29 cellular contexts compared by ENCODE assay signal in genomic region chr6:114874384-114874783, GRCh38.
"Had no signal": no experiment of that assay in that cellular context is flagged by ENCODE, and none has a peak within 500 bp of the region (broad histone marks: within the 10 kb centered on the region; RNA-seq: fewer than 3 reads in every experiment).

No MANE protein-coding gene starts in this region.

- FAIRE-seq: urothelium cell line had no signal

- DNase-seq: stimulated activated CD4-positive, alpha-beta T cell treated with anti-CD3 and anti-CD28 coated beads, Interleukin-2, amount 100 ng/mL, for 48 hours; stimulated activated CD4-positive, alpha-beta T cell treated with anti-CD3 and anti-CD28 coated beads, Interleukin-4, amount 100 ng/mL, for 1 hour; stimulated activated CD4-positive, alpha-beta T cell treated with anti-CD3 and anti-CD28 coated beads, Interleukin-4, amount 100 ng/mL, for 24 hours; stimulated activated CD4-positive, alpha-beta T cell treated with anti-CD3 and anti-CD28 coated beads, Interleukin-4, amount 100 ng/mL, for 4 hours; stimulated activated CD8-positive, alpha-beta memory T cell treated with anti-CD3 and anti-CD28 coated beads, Interleukin-4, amount 100 ng/mL, for 48 hours; stimulated activated naive B cell treated with anti-CD40 and anti-IgM and Interleukin-4, amounts not matched to agents 10 μg/mL and 1 μg/mL and 100 μg/mL, for 72 hours; stimulated activated naive CD4-positive, alpha-beta T cell; stimulated activated naive CD4-positive, alpha-beta T cell treated with Interleukin-2 at 50 U/mL for 16 hours; stimulated activated naive CD8-positive, alpha-beta T cell treated with anti-CD3 and anti-CD28 coated beads, Interleukin-15, amount 100 ng/mL, for 72 hours; stimulated activated naive CD8-positive, alpha-beta T cell treated with anti-CD3 and anti-CD28 coated beads, Interleukin-15, Interleukin-2, amounts not matched to agents 100 U/mL and 50 U/mL, for 24 hours; stomach; substantia nigra; testis; thyroid gland; tibial artery; transverse colon; trophoblast cell; upper lobe of left lung; upper lobe of right lung; uterus had no signal

- H3K27ac ChIP-seq: stomach, suprapubic skin, testis, thoracic aorta, thyroid gland, tibial artery, tibial nerve, transverse colon, upper lobe of left lung, upper lobe of right lung, uterus, vagina had no signal

- H3K27me3 ChIP-seq: stomach, suprapubic skin, testis, thyroid gland, tibial artery, tibial nerve, transverse colon, upper lobe of left lung, upper lobe of right lung, uterus, vagina had no signal

- H3K9me3 Mint-ChIP-seq: stimulated activated naive CD8-positive, alpha-beta T cell treated with anti-CD3 and anti-CD28 coated beads, Interleukin-15, Interleukin-2, amounts not matched to agents 100 ng/mL and 50 ng/mL, for 24 hours; type B pancreatic cell had no signal

- H3K4me1 Mint-ChIP-seq: stimulated activated effector memory CD8-positive, alpha-beta T cell treated with anti-CD3 and anti-CD28 coated beads, Interleukin-12 subunit alpha, Interleukin-12 subunit beta, amount 100 ng/mL, for 72 hours; stimulated activated memory B cell treated with anti-CD40 and anti-IgM and Interleukin-4, amounts not matched to agents 10 μg/mL and 1 μg/mL and 100 μg/mL, for 72 hours; stimulated activated naive B cell treated with anti-CD40 and anti-IgM and Interleukin-4, amounts not matched to agents 10 μg/mL and 1 μg/mL and 100 μg/mL, for 72 hours; stimulated activated naive CD8-positive, alpha-beta T cell treated with anti-CD3 and anti-CD28 coated beads, Interleukin-15, amount 100 ng/mL, for 72 hours had no signal

- H3K27me3 Mint-ChIP-seq: stimulated activated memory B cell treated with anti-CD40 and anti-IgM and Interleukin-4, amounts not matched to agents 10 μg/mL and 1 μg/mL and 100 μg/mL, for 72 hours; stimulated activated naive B cell treated with anti-CD40 and anti-IgM and Interleukin-4, amounts not matched to agents 10 μg/mL and 1 μg/mL and 100 μg/mL, for 72 hours; stimulated activated naive CD8-positive, alpha-beta T cell treated with anti-CD3 and anti-CD28 coated beads, Interleukin-15, amount 100 ng/mL, for 72 hours; stimulated activated naive CD8-positive, alpha-beta T cell treated with anti-CD3 and anti-CD28 coated beads, Interleukin-15, Interleukin-2, amounts not matched to agents 100 ng/mL and 50 ng/mL, for 24 hours; type B pancreatic cell had no signal

- H3K9me3 ChIP-seq: suprapubic skin, testis, thoracic aorta, thyroid gland, tibial artery, tibial nerve, transverse colon, upper lobe of left lung, upper lobe of right lung, uterus, vagina had no signal

- H3K4me1 ChIP-seq: stomach, suprapubic skin, testis, thyroid gland, tibial artery, tibial nerve, transverse colon, upper lobe of left lung, upper lobe of right lung, uterus, vagina had no signal

- ATAC-seq: stimulated activated effector memory CD8-positive, alpha-beta T cell treated with anti-CD3 and anti-CD28 coated beads, Interleukin-12 subunit alpha, Interleukin-12 subunit beta, amount 100 ng/mL, for 72 hours; stimulated activated memory B cell treated with anti-CD40 and anti-IgM and Interleukin-4, amounts not matched to agents 10 μg/mL and 1 μg/mL and 100 μg/mL, for 72 hours; stimulated activated naive B cell treated with anti-CD40 and anti-IgM and Interleukin-4, amounts not matched to agents 10 μg/mL and 1 μg/mL and 100 μg/mL, for 72 hours; stimulated activated naive CD8-positive, alpha-beta T cell treated with anti-CD3 and anti-CD28 coated beads, Interleukin-15, amount 100 ng/mL, for 72 hours; stimulated activated naive CD8-positive, alpha-beta T cell treated with anti-CD3 and anti-CD28 coated beads, Interleukin-15, Interleukin-2, amounts not matched to agents 100 U/mL and 50 U/mL, for 24 hours; upper lobe of right lung had no signal

- H3K4me3 ChIP-seq: stomach, suprapubic skin, testis, thoracic aorta, thyroid gland, tibial artery, tibial nerve, transverse colon, upper lobe of left lung, upper lobe of right lung, uterus, vagina had no signal

- H3K36me3 ChIP-seq: stomach, suprapubic skin, thoracic aorta, thyroid gland, tibial artery, tibial nerve, transverse colon, upper lobe of left lung, upper lobe of right lung, uterus, vagina had no signal

- H3K36me3 Mint-ChIP-seq: stimulated activated effector memory CD8-positive, alpha-beta T cell treated with anti-CD3 and anti-CD28 coated beads, Interleukin-12 subunit alpha, Interleukin-12 subunit beta, amount 100 ng/mL, for 72 hours; stimulated activated memory B cell treated with anti-CD40 and anti-IgM and Interleukin-4, amounts not matched to agents 10 μg/mL and 1 μg/mL and 100 μg/mL, for 72 hours; stimulated activated naive B cell treated with anti-CD40 and anti-IgM and Interleukin-4, amounts not matched to agents 10 μg/mL and 1 μg/mL and 100 μg/mL, for 72 hours; type B pancreatic cell had no signal

- H3K27ac Mint-ChIP-seq: stimulated activated effector memory CD8-positive, alpha-beta T cell treated with anti-CD3 and anti-CD28 coated beads, Interleukin-12 subunit alpha, Interleukin-12 subunit beta, amount 100 ng/mL, for 72 hours; stimulated activated memory B cell treated with anti-CD40 and anti-IgM and Interleukin-4, amounts not matched to agents 10 μg/mL and 1 μg/mL and 100 μg/mL, for 72 hours; stimulated activated naive B cell treated with anti-CD40 and anti-IgM and Interleukin-4, amounts not matched to agents 10 μg/mL and 1 μg/mL and 100 μg/mL, for 72 hours; stimulated activated naive CD8-positive, alpha-beta T cell treated with anti-CD3 and anti-CD28 coated beads, Interleukin-15, amount 100 ng/mL, for 72 hours; stimulated activated naive CD8-positive, alpha-beta T cell treated with anti-CD3 and anti-CD28 coated beads, Interleukin-15, Interleukin-2, amounts not matched to agents 100 ng/mL and 50 ng/mL, for 24 hours; type B pancreatic cell had no signal

- H3K4me3 Mint-ChIP-seq: stimulated activated effector memory CD8-positive, alpha-beta T cell treated with anti-CD3 and anti-CD28 coated beads, Interleukin-12 subunit alpha, Interleukin-12 subunit beta, amount 100 ng/mL, for 72 hours; stimulated activated memory B cell treated with anti-CD40 and anti-IgM and Interleukin-4, amounts not matched to agents 10 μg/mL and 1 μg/mL and 100 μg/mL, for 72 hours; stimulated activated naive B cell treated with anti-CD40 and anti-IgM and Interleukin-4, amounts not matched to agents 10 μg/mL and 1 μg/mL and 100 μg/mL, for 72 hours; stimulated activated naive CD8-positive, alpha-beta T cell treated with anti-CD3 and anti-CD28 coated beads, Interleukin-15, amount 100 ng/mL, for 72 hours; stimulated activated naive CD8-positive, alpha-beta T cell treated with anti-CD3 and anti-CD28 coated beads, Interleukin-15, Interleukin-2, amounts not matched to agents 100 ng/mL and 50 ng/mL, for 24 hours; type B pancreatic cell had no signal
